1 cellular context compared by ENCODE assay signal in the genomic region with DNA sequence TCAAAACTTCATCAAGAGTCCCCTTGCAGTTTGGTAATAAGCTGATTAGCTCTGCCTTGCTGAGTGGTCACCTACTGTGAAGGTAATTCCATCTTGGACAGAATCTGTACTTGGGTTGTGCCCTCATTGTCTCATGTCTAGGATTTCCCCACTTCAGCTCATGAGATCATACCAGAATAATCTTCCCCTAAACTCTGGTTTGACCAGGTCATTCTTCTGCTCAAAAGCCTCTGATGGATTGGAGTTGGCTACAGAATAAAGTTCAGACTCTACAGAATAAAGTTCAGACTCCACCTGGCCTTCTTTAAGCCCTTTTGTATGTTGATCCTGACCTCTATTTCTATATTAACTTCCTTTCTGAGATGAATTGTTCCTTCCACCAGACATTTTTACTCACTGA.
TF ChIP-seq lines count a peak whose summit lies in the region.

No MANE protein-coding gene starts in this region.

TF ChIP-seq in SK-N-SH, 30 proteins besides CTCF, POLR2A, EP300 and RAD21 (continued from another document):
- TF ChIP-seq, protein P1, sequence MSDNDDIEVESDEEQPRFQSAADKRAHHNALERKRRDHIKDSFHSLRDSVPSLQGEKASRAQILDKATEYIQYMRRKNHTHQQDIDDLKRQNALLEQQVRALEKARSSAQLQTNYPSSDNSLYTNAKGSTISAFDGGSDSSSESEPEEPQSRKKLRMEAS (IDR thresholded peaks at IDR 0.05; ENCODE audit: low read depth), result no peak
- TF ChIP-seq, protein P2, sequence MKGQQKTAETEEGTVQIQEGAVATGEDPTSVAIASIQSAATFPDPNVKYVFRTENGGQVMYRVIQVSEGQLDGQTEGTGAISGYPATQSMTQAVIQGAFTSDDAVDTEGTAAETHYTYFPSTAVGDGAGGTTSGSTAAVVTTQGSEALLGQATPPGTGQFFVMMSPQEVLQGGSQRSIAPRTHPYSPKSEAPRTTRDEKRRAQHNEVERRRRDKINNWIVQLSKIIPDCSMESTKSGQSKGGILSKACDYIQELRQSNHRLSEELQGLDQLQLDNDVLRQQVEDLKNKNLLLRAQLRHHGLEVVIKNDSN (IDR thresholded peaks at IDR 0.05; ENCODE audit: borderline replicate concordance, low read depth), result no peak
- TF ChIP-seq TEAD4 (IDR thresholded peaks at IDR 0.05; ENCODE audit: borderline replicate concordance, insufficient read depth) (no peak), MEF2A (IDR thresholded peaks at IDR 0.05; ENCODE audit: borderline replicate concordance, low read depth) (no peak), YY1 (IDR thresholded peaks at IDR 0.05; ENCODE audit: low read depth) (no peak), POLR2AphosphoS5 (IDR thresholded peaks at IDR 0.05; ENCODE audit: low read depth, low read length) (no peak)
